ENCODE assay signal across 21 cellular contexts in genomic region chr5:128876848-128877387, GRCh38.
DNase-seq lines count a peak whose midpoint lies in the region; ATAC-seq and TF ChIP-seq lines count a peak whose summit lies in the region.
"Had no signal": no experiment of that assay in that cellular context is flagged by ENCODE, and none has a peak within 500 bp of the region (broad histone marks: within the 10 kb centered on the region; RNA-seq: fewer than 3 reads in every experiment).

No MANE protein-coding gene starts in this region.

- H3K79me1 ChIP-seq in mesendoderm (ENCODE audit: low read length), result no peaks in the 10 kb centered on the region

- no peak overlapping the region for H3K4ac ChIP-seq in mesendoderm (ENCODE audit: low read depth, low read length)

- H3K56ac ChIP-seq in mesendoderm (ENCODE audit: low read length), result no peak overlapping the region

- intact Hi-C loops in esophagus muscularis mucosa (cut with DNase I), result no loop called here

- H2BK120ac ChIP-seq in mesendoderm (ENCODE audit: low read depth, low read length), result no peak overlapping the region

- no peaks in the 10 kb centered on the region for H3K36me3 Mint-ChIP-seq in WTC11
- H3K36me3 Mint-ChIP-seq: CD14-positive monocyte; CD8-positive, alpha-beta memory T cell had no signal

- H4K8ac ChIP-seq in mesendoderm (ENCODE audit: low read depth, low read length), result no peak overlapping the region

- 80% methylated on average over 3 of the region's 3 CpGs for WGBS in esophagus muscularis mucosa
- WGBS in mesendoderm (ENCODE audit: extremely low coverage, insufficient coverage, low lambda C conversion rate), result no CpG with 5 or more reads among the region's 3 CpGs

- DNase-seq in ELF-1 (ENCODE audit: low read depth, low spot score) (peak; percentile 63), WTC11 (ENCODE audit: low spot score) (no peak), esophagus muscularis mucosa (ENCODE audit: extremely low spot score) (no peak), mesendoderm (peak; percentile 10), DMS153 (lab: John Stamatoyannopoulos, UW) (no peak), NCI-H1105 (lab: John Stamatoyannopoulos, UW) (no peak)
- no peak for DNase-seq in stimulated activated CD8-positive, alpha-beta memory T cell treated with anti-CD3 and anti-CD28 coated beads, Interleukin-4, amount 100 ng/mL, for 48 hours
- DNase-seq: 8988T; ACHN; AML-193; BE2C; CD4-positive, alpha-beta T cell; CD8-positive, alpha-beta memory T cell; DMS 273 treated with DMSO at 0.1 percent for 48 hours; DMS53; DMS79 treated with DMSO at 0.1 percent for 48 hours; GM23248; HCEC 1CT had no signal

- peak; percentile 76 for ATAC-seq in WTC11
- ATAC-seq: A549 had no signal

- H3K4me3 ChIP-seq in esophagus muscularis mucosa (no peak overlapping the region), mesendoderm (ENCODE audit: low read length) (no peak overlapping the region)
- H3K4me3 ChIP-seq: A549; BLaER1 treated with 17β-estradiol and CSF1 and Interleukin-3, amounts not matched to agents 10 nM and 100 nM; GM23248 had no signal

- H3K9me3 ChIP-seq in esophagus muscularis mucosa, result no peaks in the 10 kb centered on the region
- H3K9me3 ChIP-seq: A549; BE2C; BLaER1 treated with 17β-estradiol and CSF1 and Interleukin-3, amounts not matched to agents 10 nM and 100 nM had no signal

- TF ChIP-seq EP300 in esophagus muscularis mucosa (IDR thresholded peaks at IDR 0.05), result no peak

- POLR2A ChIA-PET in WTC11 (lab: Charles Lee), result no interaction called here

- no peak overlapping the region for H3K9ac ChIP-seq in mesendoderm (ENCODE audit: low read length)
- H3K9ac ChIP-seq: BLaER1 treated with 17β-estradiol and CSF1 and Interleukin-3, amounts not matched to agents 10 nM and 100 nM; GM23248 had no signal

- no peaks in the 10 kb centered on the region for H3K79me2 ChIP-seq in mesendoderm (ENCODE audit: control insufficient read depth, insufficient read depth, low read length)

- no peak overlapping the region for H3K23ac ChIP-seq in mesendoderm (ENCODE audit: low read length)

- no peak overlapping the region for H2AK5ac ChIP-seq in mesendoderm (ENCODE audit: low read length)

- H3K4me1 ChIP-seq in esophagus muscularis mucosa (peaks cover 7 to 51% (median 31%) of the 10 kb centered on the region in 4 donors), mesendoderm (ENCODE audit: control insufficient read depth, low read depth, low read length) (no peaks in the 10 kb centered on the region)
- H3K4me1 ChIP-seq: A549, BE2C had no signal

- H3K36me3 ChIP-seq in esophagus muscularis mucosa (no peaks in the 10 kb centered on the region), mesendoderm (ENCODE audit: control insufficient read depth, insufficient read depth, low read length) (no peaks in the 10 kb centered on the region)
- H3K36me3 ChIP-seq: BE2C; BLaER1 treated with 17β-estradiol and CSF1 and Interleukin-3, amounts not matched to agents 10 nM and 100 nM had no signal

- no peaks in the 10 kb centered on the region for H3K27me3 Mint-ChIP-seq in WTC11 (ENCODE audit: low read depth)

- peak overlapping the region in 3 of 4 donors; percentile 7 to 53 (median 47) for H3K27ac ChIP-seq in esophagus muscularis mucosa (replicated peaks in 1 of 4)
- no peak overlapping the region for H3K27ac ChIP-seq in mesendoderm (ENCODE audit: low read depth, low read length)
- H3K27ac ChIP-seq: A549; BLaER1 treated with 17β-estradiol and CSF1 and Interleukin-3, amounts not matched to agents 10 nM and 100 nM; GM23248 had no signal

- H3K4me1 Mint-ChIP-seq in WTC11, result peaks cover 19% of the 10 kb centered on the region
- H3K4me1 Mint-ChIP-seq: CD14-positive monocyte; CD8-positive, alpha-beta memory T cell had no signal

- no peak overlapping the region for H2BK15ac ChIP-seq in mesendoderm (replicated peaks; ENCODE audit: low read depth)

- H3K4me2 ChIP-seq in mesendoderm (ENCODE audit: low read length), result no peak overlapping the region
- H3K4me2 ChIP-seq: A549; BLaER1 treated with 17β-estradiol and CSF1 and Interleukin-3, amounts not matched to agents 10 nM and 100 nM had no signal

- H4K5ac ChIP-seq in mesendoderm (ENCODE audit: low read length), result no peak overlapping the region

- H3K27me3 ChIP-seq in esophagus muscularis mucosa, result no peaks in the 10 kb centered on the region
- H3K27me3 ChIP-seq in mesendoderm (ENCODE audit: insufficient read depth, low read length, poor library complexity), result no peaks in the 10 kb centered on the region
- H3K27me3 ChIP-seq: BLaER1 treated with 17β-estradiol and CSF1 and Interleukin-3, amounts not matched to agents 10 nM and 100 nM had no signal

- H3K9me3 Mint-ChIP-seq in WTC11, result 0 out of 2 replicates have a peak, but pooled peaks cover 3% of the 10 kb centered on the region
- H3K9me3 Mint-ChIP-seq: CD4-positive, alpha-beta T cell had no signal

- TF ChIP-seq CTCF in WTC11 (IDR thresholded peaks at IDR 0.05) (no peak), esophagus muscularis mucosa (IDR thresholded peaks at IDR 0.05) (no peak)

- H3K4me3 Mint-ChIP-seq in WTC11, result no peak overlapping the region
- H3K4me3 Mint-ChIP-seq: CD14-positive monocyte; CD4-positive, alpha-beta T cell; CD8-positive, alpha-beta memory T cell had no signal

- no peak for TF ChIP-seq POLR2A in esophagus muscularis mucosa (IDR thresholded peaks at IDR 0.05; ENCODE audit: low read depth)

- CTCF ChIA-PET in WTC11 (lab: Charles Lee), result no interaction called here

- no peak overlapping the region for H2BK5ac ChIP-seq in mesendoderm (ENCODE audit: low read length)

- H3K18ac ChIP-seq in mesendoderm (ENCODE audit: low read length), result no peak overlapping the region

- 0 out of 2 replicates have a peak overlapping the region, but pooled peaks have one; percentile 66 for H3K27ac Mint-ChIP-seq in WTC11
- H3K27ac Mint-ChIP-seq: CD14-positive monocyte; CD4-positive, alpha-beta T cell; CD8-positive, alpha-beta memory T cell had no signal

TF ChIP-seq in WTC11, 78 proteins besides CTCF, POLR2A, EP300 and RAD21:
- no peak for TF ChIP-seq PRDM15 (CRISPR knock-in tag; IDR thresholded peaks at IDR 0.05)
- TF ChIP-seq AFF4 (CRISPR knock-in tag; IDR thresholded peaks at IDR 0.05; ENCODE audit: borderline replicate concordance), result no peak
- no peak for TF ChIP-seq ZNF121 (CRISPR knock-in tag; IDR thresholded peaks at IDR 0.05)
- no peak for TF ChIP-seq USF1 (CRISPR knock-in tag; IDR thresholded peaks at IDR 0.05)

Comparison
In these comparisons a context has a peak if more than half of its experiments do, and no peak if none do; other contexts are left out.
1. DNase-seq: peak in ELF-1 (single experiment) and mesendoderm (single experiment); none in WTC11 (single experiment), esophagus muscularis mucosa (single experiment), DMS153 (single experiment), NCI-H1105 (single experiment) and stimulated activated CD8-positive, alpha-beta memory T cell treated with anti-CD3 and anti-CD28 coated beads, Interleukin-4, amount 100 ng/mL, for 48 hours (single experiment).